In genomic region chr7:24574365-24574764, GRCh38 we compare ENCODE assay signal across 8 cellular contexts. TPM values are rescaled to one million over a fixed set of nuclear protein-coding genes. Genes with fewer than 3 reads are reported as not detected.
DNase-seq lines count a peak whose midpoint lies in the region; ATAC-seq, FAIRE-seq and TF ChIP-seq lines count a peak whose summit lies in the region.

No MANE protein-coding gene starts in this region.

- POLR2A ChIA-PET in AG04449 (lab: Yijun Ruan, JAX) (interaction anchor here (1.2 kb wide), 1 partner anchor 551 kb away, joined by 4 read pairs; the partner anchor contains the start of gene CYCS), HEK293 (lab: Yijun Ruan, JAX) (interaction anchor here (1.1 kb wide), 1 partner anchor 52 kb away, joined by 3 read pairs; no protein-coding TSS in a partner anchor), K562 (lab: Yijun Ruan, JAX) (interaction anchor here (0.6 kb wide), 1 partner anchor 994 kb away, joined by 3 read pairs; no protein-coding TSS in a partner anchor)

- H3K4me2 ChIP-seq in K562 (ENCODE audit: insufficient read depth, low read length): peak overlapping the region; percentile 80

- H3K4me1 ChIP-seq in HEK293 (ENCODE audit: control insufficient read depth, insufficient read depth, low read length): peaks cover 20% of the 10 kb centered on the region
- H3K4me1 ChIP-seq in K562 (replicated peaks in 1 of 2; ENCODE audit: control insufficient read depth in 2 of 2, insufficient read depth in 2 of 2, low read length in 2 of 2): peaks cover 11 to 17% of the 10 kb centered on the region in 2 experiments; a peak in 4 of 5 replicates
- no peaks in the 10 kb centered on the region for H3K4me1 ChIP-seq in mesodermal cell (ENCODE audit: control insufficient read depth, insufficient read depth, low read length, poor library complexity, severe bottlenecking)

- no peak for TF ChIP-seq EP300 in K562 (IDR thresholded peaks at IDR 0.05; ENCODE audit: low read length)

- peaks cover 0 to 6% of the 10 kb centered on the region in 2 experiments; a peak in 3 of 5 replicates for H3K27me3 ChIP-seq in K562 (ENCODE audit: control insufficient read depth in 2 of 2, insufficient read depth in 2 of 2, low read length in 2 of 2)

- H3K9me1 ChIP-seq in K562 (ENCODE audit: control insufficient read depth, insufficient read depth, low read length): no peaks in the 10 kb centered on the region

- peaks cover 57% of the 10 kb centered on the region for H3K79me2 ChIP-seq in K562 (ENCODE audit: control insufficient read depth, insufficient read depth, low read length)

- ATAC-seq in K562 (peak; percentile 17), GM18861 (IDR thresholded peaks at IDR 0.05; ENCODE audit: unreplicated experiment) (no peak), GM21367 (IDR thresholded peaks at IDR 0.05; ENCODE audit: unreplicated experiment) (no peak)

- H3K4me3 ChIP-seq in AG04449 (ENCODE audit: low read depth, low read length) (peak overlapping the region; percentile 75), HEK293 (ENCODE audit: low read depth, low read length) (peak overlapping the region; percentile 76), K562 (peak overlapping the region; percentile 74), mesodermal cell (ENCODE audit: extremely low read depth, insufficient read depth, low read length, poor library complexity, severe bottlenecking) (peak overlapping the region; percentile 74)

- H3K27ac ChIP-seq in HEK293 (ENCODE audit: extremely low read depth, low read depth, low read length) (peak overlapping the region; percentile 86), K562 (ENCODE audit: extremely low read depth, low read depth, low read length) (peak overlapping the region; percentile 65), mesodermal cell (ENCODE audit: low read depth, low read length, severe bottlenecking) (peak overlapping the region; percentile 12)

- H2AFZ ChIP-seq in K562 (ENCODE audit: low read depth, low read length): peak overlapping the region; percentile 73

- WGBS in K562 (ENCODE audit: insufficient coverage, low coverage, missing lambda C conversion rate): 1% methylated on average over 11 of the region's 11 CpGs
- 0% methylated on average over 3 to 5 of the region's 11 CpGs for WGBS in mesodermal cell (ENCODE audit: insufficient coverage in 2 of 2), 2 experiments

- no peaks in the 10 kb centered on the region for H3K36me3 ChIP-seq in HEK293 (ENCODE audit: control insufficient read depth in 2 of 2, insufficient read depth in 1 of 2, low read length in 2 of 2)
- no peaks in the 10 kb centered on the region; the same call in 2 of the 3 replicates for H3K36me3 ChIP-seq in K562 (ENCODE audit: control insufficient read depth, insufficient read depth, low read length)
- no peaks in the 10 kb centered on the region for H3K36me3 ChIP-seq in mesodermal cell (ENCODE audit: control insufficient read depth, insufficient read depth, low read length)

- CTCF ChIA-PET in AG04449 (lab: Yijun Ruan, JAX) (interaction anchor here (0.6 to 5.7 kb wide), 7 partner anchors 12 to 524 kb away, joined by 3 to 96 read pairs (median 4); no protein-coding TSS in a partner anchor), HEK293 (lab: Yijun Ruan, JAX) (interaction anchor here (0.6 to 5.8 kb wide), 6 partner anchors 12 to 711 kb away, joined by 3 to 42 read pairs (median 4); no protein-coding TSS in a partner anchor), K562 (lab: Yijun Ruan, JAX; ENCODE audit: low intra/inter-chr PET ratio) (no interaction called here)

- TF ChIP-seq RAD21 in K562 (CRISPR knock-in tag; conservative IDR thresholded peaks at IDR 0.05 in 1 of 2, IDR thresholded peaks at IDR 0.05 in 1 of 2): no peak

- peak overlapping the region; percentile 72 to 93 for H3K9ac ChIP-seq in K562 (ENCODE audit: insufficient read depth in 1 of 2, low read depth in 2 of 2, low read length in 2 of 2)

- FAIRE-seq in K562 (lab: Jason Lieb, UNC): peak; percentile 35

- in situ Hi-C loops in K562 (cut with MboI): no loop called here

- BruUV-seq in K562 (replicated peaks; lab: Mats Ljungman, UMichigan): TSS peak; percentile 46

- TF ChIP-seq CTCF in AG04449 (IDR thresholded peaks at IDR 0.05; ENCODE audit: insufficient read depth, low read length, missing control alignments) (no peak), HEK293 (tag by site-specific recombination; IDR thresholded peaks at IDR 0.05) (no peak), K562 (IDR thresholded peaks at IDR 0.05 in 2 of 3, conservative IDR thresholded peaks at IDR 0.05 in 1 of 3; ENCODE audit: insufficient read depth in 2 of 3, low read depth in 1 of 3, low read length in 3 of 3) (no peak)

- H3K9me3 ChIP-seq in HEK293 (ENCODE audit: control insufficient read depth, insufficient read depth, low read depth, low read length) (no peaks in the 10 kb centered on the region), K562 (replicated peaks; ENCODE audit: control insufficient read depth, insufficient read depth, low read depth, low read length) (no peaks in the 10 kb centered on the region), mesodermal cell (ENCODE audit: control insufficient read depth, low read length) (no peaks in the 10 kb centered on the region)

- no peak for TF ChIP-seq POLR2A in K562 (conservative IDR thresholded peaks at IDR 0.05)

- DNase-seq in AG04449 (ENCODE audit: low read depth, low spot score): no peak
- DNase-seq in K562 (ENCODE audit: extremely low read depth in 1 of 4, low spot score in 3 of 4): peak; percentile 16 to 31 (median 27)
- DNase-seq in GF-D8 (lab: John Stamatoyannopoulos, UW): no peak
- DNase-seq in NCI-H2227 (lab: John Stamatoyannopoulos, UW; ENCODE audit: unreplicated experiment): no peak

- H4K20me1 ChIP-seq in K562 (replicated peaks; ENCODE audit: control insufficient read depth, insufficient read depth, low read length): peaks cover 10% of the 10 kb centered on the region

- intact Hi-C loops in K562 (cut with micrococcal nuclease): no loop called here

TF ChIP-seq in HEK293, 187 proteins besides CTCF, POLR2A, EP300 and RAD21 (continues in another document):
- TF ChIP-seq, protein P1, sequence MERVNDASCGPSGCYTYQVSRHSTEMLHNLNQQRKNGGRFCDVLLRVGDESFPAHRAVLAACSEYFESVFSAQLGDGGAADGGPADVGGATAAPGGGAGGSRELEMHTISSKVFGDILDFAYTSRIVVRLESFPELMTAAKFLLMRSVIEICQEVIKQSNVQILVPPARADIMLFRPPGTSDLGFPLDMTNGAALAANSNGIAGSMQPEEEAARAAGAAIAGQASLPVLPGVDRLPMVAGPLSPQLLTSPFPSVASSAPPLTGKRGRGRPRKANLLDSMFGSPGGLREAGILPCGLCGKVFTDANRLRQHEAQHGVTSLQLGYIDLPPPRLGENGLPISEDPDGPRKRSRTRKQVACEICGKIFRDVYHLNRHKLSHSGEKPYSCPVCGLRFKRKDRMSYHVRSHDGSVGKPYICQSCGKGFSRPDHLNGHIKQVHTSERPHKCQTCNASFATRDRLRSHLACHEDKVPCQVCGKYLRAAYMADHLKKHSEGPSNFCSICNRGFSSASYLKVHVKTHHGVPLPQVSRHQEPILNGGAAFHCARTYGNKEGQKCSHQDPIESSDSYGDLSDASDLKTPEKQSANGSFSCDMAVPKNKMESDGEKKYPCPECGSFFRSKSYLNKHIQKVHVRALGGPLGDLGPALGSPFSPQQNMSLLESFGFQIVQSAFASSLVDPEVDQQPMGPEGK (tag by site-specific recombination; IDR thresholded peaks at IDR 0.05): no peak
- TF ChIP-seq ZNF670 (tag by site-specific recombination; IDR thresholded peaks at IDR 0.05; ENCODE audit: low read depth) (no peak), ZNF335 (tag by site-specific recombination; conservative IDR thresholded peaks at IDR 0.05) (0 out of 2 replicates have a peak, but pooled peaks have one; percentile 3), ZBTB48 (tag by site-specific recombination; IDR thresholded peaks at IDR 0.05) (peak; percentile 92)

TF ChIP-seq in K562, 482 proteins besides CTCF, POLR2A, EP300 and RAD21:
- TF ChIP-seq EGR1 (conservative IDR thresholded peaks at IDR 0.05) (0 out of 2 replicates have a peak, but pooled peaks have one; percentile 3), SMARCE1 (IDR thresholded peaks at IDR 0.05) (0 out of 2 replicates have a peak, but pooled peaks have one; percentile 23), CREB1 (IDR thresholded peaks at IDR 0.05) (peak; percentile 2; the same call in 1 of the 2 replicates), CREB1 (CRISPR knock-in tag; IDR thresholded peaks at IDR 0.05) (no peak), GATAD2B (IDR thresholded peaks at IDR 0.05; ENCODE audit: borderline replicate concordance) (no peak), DPF2 (IDR thresholded peaks at IDR 0.05) (0 out of 2 replicates have a peak, but pooled peaks have one; percentile 1)

RNA-seq across cellular contexts. Expression of gene PALS2, which starts 1.1 kb away (rescaled TPM):
- 7.4 and 46.8 TPM in 2 replicates for total RNA-seq in K562 (2011; cell fraction: chromatin; rRNA removed; ENCODE audit: low replicate concordance)
- total RNA-seq in K562 (2011; cell fraction: nucleolus; rRNA removed): 3.7 and 6.4 TPM in 2 replicates
- 14.3 and 25.1 TPM in 2 replicates for total RNA-seq in K562 (2011; cell fraction: nucleoplasm; rRNA removed)
- total RNA-seq in K562 (2014; rRNA removed) (10.6 and 10.8 TPM in 2 replicates), K562 (2014; rRNA removed; fragmentation: Illumina TruSeq; extraction: Trizol) (23.1 and 26.9 TPM in 2 replicates), K562 (2015; rRNA removed; fragmentation: Illumina TruSeq; extraction: Trizol) (17.6 and 17.7 TPM in 2 replicates), K562 (2021) (30.4 and 35.0 TPM in 2 replicates)
- polyA plus RNA-seq in K562 (2011; rRNA removed) (14.4 and 20.2 TPM in 2 replicates), K562 (2014; fragmentation: Illumina TruSeq; extraction: Trizol) (15.8 and 17.5 TPM in 2 replicates), K562 (2014; fragmentation: Nextera tagmentation; extraction: Ambion mirVana) (1 to 10 TPM; 5.9 to 7.2 TPM), K562 (2014; rRNA removed) (11.6 and 18.9 TPM in 2 replicates)
- 2.9 and 5.6 TPM in 2 replicates for polyA plus RNA-seq in K562 (2011; cell fraction: cytosol; rRNA removed)
- polyA plus RNA-seq in K562 (2011; cell fraction: nucleus; rRNA removed): 5.3 and 7.9 TPM in 2 replicates
- polyA plus RNA-seq in K562 (2012): 8.7 and 13.3 TPM in 2 replicates
- polyA minus RNA-seq in K562 (2011; rRNA and poly(A)+ RNA removed): 53.0 and 69.7 TPM in 2 replicates
- 19.5 and 19.7 TPM in 2 replicates for polyA minus RNA-seq in K562 (2011; cell fraction: cytosol; rRNA and poly(A)+ RNA removed)
- polyA minus RNA-seq in K562 (2011; cell fraction: nucleus; rRNA and poly(A)+ RNA removed): 9.0 and 16.4 TPM in 2 replicates
- 12.6 TPM for polyA plus RNA-seq in mesodermal cell (2013, experiment 1 of 2)
- 17.3 TPM for polyA plus RNA-seq in mesodermal cell (2013, experiment 2 of 2)

Comparison
In these comparisons a context has a peak if more than half of its experiments do, and no peak if none do; other contexts are left out.
1. DNase-seq: peak in K562 (4 of 4); none in AG04449 (single experiment), GF-D8 (single experiment) and NCI-H2227 (single experiment).
2. H3K27ac ChIP-seq: peak in every context shown above with its lines; median percentile 86 in HEK293; 65 in K562; 12 in mesodermal cell.
3. Peak in every context shown above with its lines, with median percentiles within 50 percentile points of each other: H3K4me3 ChIP-seq.